In the genomic region with DNA sequence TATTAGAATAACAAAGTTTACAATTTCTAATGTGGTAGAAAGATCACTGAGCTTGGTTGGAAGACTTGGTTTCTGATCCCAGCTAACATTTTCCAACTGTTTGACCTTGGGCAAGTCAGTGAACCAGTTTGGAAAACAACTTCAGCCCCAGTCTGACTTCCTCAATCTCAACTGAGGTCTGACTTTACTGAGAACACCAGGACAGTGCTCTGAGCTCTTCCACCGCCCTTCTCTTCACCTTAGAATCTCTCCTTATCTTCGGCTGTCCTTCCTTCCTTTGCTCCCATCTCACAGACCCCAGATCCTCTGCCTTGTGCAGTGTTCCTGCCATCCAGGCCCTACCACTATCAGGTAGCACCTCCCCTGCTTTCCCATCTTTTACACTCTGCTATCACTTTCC, we compare ENCODE assay signal across 23 cellular contexts.
"Had no signal": no experiment of that assay in that cellular context is flagged by ENCODE, and none has a peak within 500 bp of the region (broad histone marks: within the 10 kb centered on the region; RNA-seq: fewer than 3 reads in every experiment).

No MANE protein-coding gene starts in this region.

- H3K27ac ChIP-seq: neutrophil, pancreas, prostate gland, right atrium auricular region, right lobe of liver, sigmoid colon, stomach, thoracic aorta, thyroid gland, tibial nerve, upper lobe of right lung, uterus had no signal

- H3K4me3 ChIP-seq: pancreas, prostate gland, right atrium auricular region, right lobe of liver, sigmoid colon, stomach, thoracic aorta, thyroid gland, tibial nerve, upper lobe of right lung, uterus had no signal

- H3K27me3 ChIP-seq: pancreas, right atrium auricular region, right lobe of liver, sigmoid colon, stomach, thyroid gland, tibial nerve, upper lobe of right lung, uterus had no signal

- DNase-seq: naive thymus-derived CD8-positive, alpha-beta T cell; nephron progenitor cell; nucleus accumbens; pancreas; retina; right lobe of liver; sigmoid colon; small intestine; stimulated activated CD4-positive, alpha-beta T cell treated with anti-CD3 and anti-CD28 coated beads, Interleukin-15, amount 100 ng/mL, for 24 hours; stimulated activated CD4-positive, alpha-beta T cell treated with anti-CD3 and anti-CD28 coated beads, Interleukin-2, amount 100 ng/mL, for 24 hours; stimulated activated CD4-positive, alpha-beta T cell treated with anti-CD3 and anti-CD28 coated beads, Interleukin-2, amount 100 ng/mL, for 48 hours; stimulated activated CD4-positive, alpha-beta T cell treated with anti-CD3 and anti-CD28 coated beads, Interleukin-4, amount 100 ng/mL, for 24 hours; stimulated activated naive B cell treated with anti-CD40 and anti-IgM and Interleukin-4, amounts not matched to agents 10 μg/mL and 1 μg/mL and 100 μg/mL, for 72 hours; stimulated activated naive CD4-positive, alpha-beta T cell treated with Interleukin-2 at 50 U/mL for 16 hours; stomach; thyroid gland; upper lobe of right lung; uterus had no signal

- ATAC-seq: naive thymus-derived CD8-positive, alpha-beta T cell; pancreas; right lobe of liver; stimulated activated naive B cell treated with anti-CD40 and anti-IgM and Interleukin-4, amounts not matched to agents 10 μg/mL and 1 μg/mL and 100 μg/mL, for 72 hours; upper lobe of right lung had no signal

- FAIRE-seq: pancreas, small intestine had no signal

- H3K4me1 ChIP-seq: pancreas, prostate gland, right lobe of liver had no signal

- H3K36me3 ChIP-seq: neutrophil, pancreas, prostate gland, right atrium auricular region, right lobe of liver, sigmoid colon, stomach, thoracic aorta, thyroid gland, tibial nerve, upper lobe of right lung, uterus had no signal

- H3K9me3 ChIP-seq: neutrophil, pancreas, prostate gland, right atrium auricular region, right lobe of liver, sigmoid colon, stomach, thoracic aorta, thyroid gland, tibial nerve, upper lobe of right lung, uterus had no signal
